In the genomic region with DNA sequence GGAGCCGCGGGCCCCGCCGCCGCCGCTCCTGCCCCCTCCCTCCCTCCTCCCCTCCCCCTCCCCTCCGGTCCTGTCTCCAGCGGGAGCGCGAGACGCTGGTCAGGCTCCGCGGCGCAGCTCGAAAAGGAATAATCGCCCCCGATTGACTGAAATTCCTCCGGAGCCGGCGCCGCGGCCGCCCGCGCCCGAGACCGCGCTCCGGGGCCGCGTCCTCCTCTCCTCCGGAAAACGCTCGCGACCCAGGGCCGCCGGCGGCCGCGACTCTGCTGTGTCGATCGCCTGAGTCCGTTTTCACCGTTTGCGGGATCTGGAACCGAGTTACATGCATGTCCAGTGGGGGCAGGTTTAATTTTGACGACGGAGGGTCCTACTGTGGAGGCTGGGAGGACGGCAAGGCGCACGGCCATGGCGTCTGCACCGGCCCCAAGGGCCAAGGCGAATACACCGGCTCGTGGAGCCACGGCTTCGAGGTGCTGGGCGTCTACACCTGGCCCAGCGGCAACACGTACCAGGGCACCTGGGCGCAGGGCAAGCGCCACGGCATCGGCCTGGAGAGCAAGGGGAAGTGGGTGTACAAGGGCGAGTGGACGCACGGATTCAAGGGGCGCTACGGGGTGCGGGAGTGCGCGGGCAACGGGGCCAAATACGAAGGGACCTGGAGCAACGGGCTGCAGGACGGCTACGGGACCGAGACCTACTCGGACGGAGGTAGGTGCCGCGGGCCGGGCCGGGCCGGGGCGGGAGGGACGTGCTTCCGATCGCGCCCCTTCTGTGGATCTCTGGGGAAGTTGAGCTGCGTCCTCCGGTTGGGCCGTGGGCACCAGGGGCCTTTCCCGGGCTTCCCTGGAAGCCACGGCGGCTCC, we compare ENCODE assay signal across 9 cellular contexts. TPM values are rescaled to one million over a fixed set of nuclear protein-coding genes. Genes with fewer than 3 reads are reported as not detected.
DNase-seq lines count a peak whose midpoint lies in the region; ATAC-seq and TF ChIP-seq lines count a peak whose summit lies in the region.
"Had no signal": no experiment of that assay in that cellular context is flagged by ENCODE, and none has a peak within 500 bp of the region (broad histone marks: within the 10 kb centered on the region; RNA-seq: fewer than 3 reads in every experiment).

No MANE protein-coding gene starts in this region.

- intact Hi-C loops in activated CD4-positive, alpha-beta T cell treated with anti-CD3 and anti-CD28 coated beads for 36 hours (cut with DNase I, micrococcal nuclease): no loop called here

- H3K9me3 Mint-ChIP-seq in activated CD4-positive, alpha-beta T cell treated with anti-CD3 and anti-CD28 coated beads for 36 hours (ENCODE audit: low read depth): peaks cover 3% of the 10 kb centered on the region
- H3K9me3 Mint-ChIP-seq in endothelial cell (ENCODE audit: unreplicated experiment): no peaks in the 10 kb centered on the region

- H3K4me1 Mint-ChIP-seq in activated CD4-positive, alpha-beta T cell treated with anti-CD3 and anti-CD28 coated beads for 36 hours: peaks cover 8% of the 10 kb centered on the region
- H3K4me1 Mint-ChIP-seq in endothelial cell (ENCODE audit: unreplicated experiment): peaks cover 23% of the 10 kb centered on the region

- no peak overlapping the region for H3K9ac ChIP-seq in skeletal muscle satellite cell (ENCODE audit: low read depth, low read length)

- no peaks in the 10 kb centered on the region for H3K4me1 ChIP-seq in skeletal muscle satellite cell (ENCODE audit: control insufficient read depth, insufficient read depth, low read length)

- peak; percentile 22 for DNase-seq in activated CD4-positive, alpha-beta T cell treated with anti-CD3 and anti-CD28 coated beads for 36 hours
- no peak for DNase-seq in activated CD4-positive, alpha-beta T cell treated with anti-CD3 and anti-CD28 coated beads, Interleukin-2, amount 50 U/mL, for 1 hour
- DNase-seq in NCI-H69 (lab: John Stamatoyannopoulos, UW) (peak; percentile 44), endothelial cell (ENCODE audit: low spot score) (peak; percentile 42)
- DNase-seq in NK-92 treated with Interleukin-12 subunit alpha and Interleukin-12 subunit beta, amount 100 ng/mL, for 24 hours (lab: John Stamatoyannopoulos, UW): no peak
- DNase-seq: PC-3 had no signal

- H3K27me3 ChIP-seq in skeletal muscle satellite cell (ENCODE audit: control insufficient read depth, insufficient read depth, low read length): peaks cover 88% of the 10 kb centered on the region

- CTCF ChIA-PET in activated CD4-positive, alpha-beta T cell treated with anti-CD3 and anti-CD28 coated beads for 36 hours (lab: Charles Lee): interaction anchor here (0.6 kb wide), 1 partner anchor 81 kb away, joined by 3 read pairs; no protein-coding TSS in a partner anchor

- H3K27me3 Mint-ChIP-seq in activated CD4-positive, alpha-beta T cell treated with anti-CD3 and anti-CD28 coated beads for 36 hours: peaks cover 65% of the 10 kb centered on the region
- H3K27me3 Mint-ChIP-seq in endothelial cell (ENCODE audit: unreplicated experiment): peaks cover 20% of the 10 kb centered on the region

- no peaks in the 10 kb centered on the region for H3K36me3 Mint-ChIP-seq in activated CD4-positive, alpha-beta T cell treated with anti-CD3 and anti-CD28 coated beads for 36 hours (ENCODE audit: low read depth)
- peaks cover 16% of the 10 kb centered on the region for H3K36me3 Mint-ChIP-seq in endothelial cell (ENCODE audit: low read depth, unreplicated experiment)

- no peak overlapping the region for H3K4me3 ChIP-seq in skeletal muscle satellite cell (ENCODE audit: low read length)

- no peak overlapping the region for H3K27ac Mint-ChIP-seq in activated CD4-positive, alpha-beta T cell treated with anti-CD3 and anti-CD28 coated beads for 36 hours
- no peak overlapping the region for H3K27ac Mint-ChIP-seq in endothelial cell (ENCODE audit: unreplicated experiment)

- H3K9me3 ChIP-seq in skeletal muscle satellite cell (replicated peaks; ENCODE audit: low read length): no peaks in the 10 kb centered on the region

- H3K4me2 ChIP-seq in skeletal muscle satellite cell (ENCODE audit: low read length): peak overlapping the region; percentile 20

- POLR2A ChIA-PET in activated CD4-positive, alpha-beta T cell treated with anti-CD3 and anti-CD28 coated beads for 36 hours (lab: Charles Lee): interaction anchor here (0.7 kb wide), 1 partner anchor 110 kb away, joined by 4 read pairs; no protein-coding TSS in a partner anchor

- H3K36me3 ChIP-seq in skeletal muscle satellite cell (ENCODE audit: insufficient read depth, low read length): no peaks in the 10 kb centered on the region

- peak overlapping the region; percentile 52 for H3K4me3 Mint-ChIP-seq in activated CD4-positive, alpha-beta T cell treated with anti-CD3 and anti-CD28 coated beads for 36 hours
- peak overlapping the region; percentile 96 for H3K4me3 Mint-ChIP-seq in endothelial cell (ENCODE audit: unreplicated experiment)

- no peak for ATAC-seq in activated CD4-positive, alpha-beta T cell treated with anti-CD3 and anti-CD28 coated beads for 36 hours
- no peak for ATAC-seq in HG02840 (IDR thresholded peaks at IDR 0.05; ENCODE audit: low FRiP score, unreplicated experiment)
- no peak for ATAC-seq in HG03378 (IDR thresholded peaks at IDR 0.05; ENCODE audit: unreplicated experiment)
- ATAC-seq: PC-3 had no signal

- TF ChIP-seq CTCF in endothelial cell (IDR thresholded peaks at IDR 0.05; ENCODE audit: unreplicated experiment): no peak

RNA-seq across cellular contexts. Expression of gene JPH3, which starts 0.7 kb away (rescaled TPM):
- under 1 TPM; 0.14 to 0.19 TPM for total RNA-seq in activated CD4-positive, alpha-beta T cell treated with anti-CD3 and anti-CD28 coated beads for 36 hours
- total RNA-seq in endothelial cell (ENCODE audit: unreplicated experiment): 19.1 TPM
- total RNA-seq in skeletal muscle satellite cell (2012; rRNA removed): not detected in 2 replicates
- total RNA-seq: PC-3 had no signal

Comparison
In these comparisons a context has a peak if more than half of its experiments do, and no peak if none do; other contexts are left out.
1. DNase-seq: peak in activated CD4-positive, alpha-beta T cell treated with anti-CD3 and anti-CD28 coated beads for 36 hours (single experiment), NCI-H69 (single experiment) and endothelial cell (single experiment); none in activated CD4-positive, alpha-beta T cell treated with anti-CD3 and anti-CD28 coated beads, Interleukin-2, amount 50 U/mL, for 1 hour (single experiment) and NK-92 treated with Interleukin-12 subunit alpha and Interleukin-12 subunit beta, amount 100 ng/mL, for 24 hours (single experiment).
2. RNA of gene JPH3, which starts 0.7 kb away (total RNA-seq): 19.1 TPM in endothelial cell (single experiment); 0.14 to 0.19 TPM in activated CD4-positive, alpha-beta T cell treated with anti-CD3 and anti-CD28 coated beads for 36 hours; every median in the first group is over 10 times any median in the second.